1 cellular context compared by ENCODE assay signal in the genomic region with DNA sequence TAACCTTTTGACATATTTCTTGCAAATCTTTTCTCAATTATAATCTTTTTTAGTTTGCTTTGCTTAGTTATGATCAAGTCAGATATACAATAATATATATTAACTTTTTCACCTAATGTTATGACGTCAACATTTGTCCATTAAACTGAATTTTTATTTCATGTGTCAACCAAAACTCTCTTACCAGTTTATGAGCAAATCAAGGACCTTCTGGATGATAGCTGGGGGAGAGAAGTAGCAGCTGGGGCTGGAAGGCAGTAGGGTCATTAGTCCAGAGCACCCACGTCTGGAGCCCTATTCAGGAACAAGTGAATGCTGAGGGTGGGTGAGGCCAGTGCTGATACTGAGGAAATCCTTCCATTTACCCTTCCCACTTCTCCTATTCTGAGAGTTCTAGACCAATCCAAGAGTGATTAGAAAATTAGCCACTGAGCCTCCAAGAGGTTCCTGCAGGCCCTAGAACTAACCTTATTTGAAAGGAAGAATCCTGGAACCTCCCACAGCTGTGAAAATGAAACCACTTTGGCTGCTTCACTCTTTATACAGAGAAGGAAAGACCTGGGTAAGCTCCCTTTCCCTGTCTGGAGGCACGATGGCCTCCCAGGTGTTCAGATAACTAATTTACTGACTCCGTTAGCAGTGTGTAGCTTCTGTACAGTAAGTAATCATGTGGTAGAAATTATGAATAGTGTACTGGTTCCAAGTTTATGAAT.
TF ChIP-seq lines count a peak whose summit lies in the region.

No MANE protein-coding gene starts in this region.

TF ChIP-seq in SK-N-SH, 30 proteins besides CTCF, POLR2A, EP300 and RAD21 (continued from another document):
- TF ChIP-seq, protein P1, sequence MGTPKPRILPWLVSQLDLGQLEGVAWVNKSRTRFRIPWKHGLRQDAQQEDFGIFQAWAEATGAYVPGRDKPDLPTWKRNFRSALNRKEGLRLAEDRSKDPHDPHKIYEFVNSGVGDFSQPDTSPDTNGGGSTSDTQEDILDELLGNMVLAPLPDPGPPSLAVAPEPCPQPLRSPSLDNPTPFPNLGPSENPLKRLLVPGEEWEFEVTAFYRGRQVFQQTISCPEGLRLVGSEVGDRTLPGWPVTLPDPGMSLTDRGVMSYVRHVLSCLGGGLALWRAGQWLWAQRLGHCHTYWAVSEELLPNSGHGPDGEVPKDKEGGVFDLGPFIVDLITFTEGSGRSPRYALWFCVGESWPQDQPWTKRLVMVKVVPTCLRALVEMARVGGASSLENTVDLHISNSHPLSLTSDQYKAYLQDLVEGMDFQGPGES (IDR thresholded peaks at IDR 0.05; ENCODE audit: low read depth, low read length), result no peak
- TF ChIP-seq, protein P2, sequence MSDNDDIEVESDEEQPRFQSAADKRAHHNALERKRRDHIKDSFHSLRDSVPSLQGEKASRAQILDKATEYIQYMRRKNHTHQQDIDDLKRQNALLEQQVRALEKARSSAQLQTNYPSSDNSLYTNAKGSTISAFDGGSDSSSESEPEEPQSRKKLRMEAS (IDR thresholded peaks at IDR 0.05; ENCODE audit: low read depth), result no peak
